8 cellular contexts compared by ENCODE assay signal in genomic region chr6:27866370-27867050, GRCh38. TPM values are rescaled to one million over a fixed set of nuclear protein-coding genes. Genes with fewer than 3 reads are reported as not detected.
DNase-seq lines count a peak whose midpoint lies in the region; ATAC-seq and TF ChIP-seq lines count a peak whose summit lies in the region.

No MANE protein-coding gene starts in this region.

- H3K27me3 ChIP-seq in ovary = no peaks in the 10 kb centered on the region

- H3K36me3 ChIP-seq in ovary = no peaks in the 10 kb centered on the region

- WGBS in ovary, 3 donors = 2 to 4% (median 3%) methylated on average over 27 of the region's 27 CpGs

- peaks cover 14% of the 10 kb centered on the region for H3K4me1 ChIP-seq in ovary (ENCODE audit: insufficient read depth)

- H3K4me3 ChIP-seq in fibroblast of villous mesenchyme (ENCODE audit: low read depth, low read length) (peak overlapping the region; percentile 79), ovary (peak overlapping the region; percentile 63)

- no peaks in the 10 kb centered on the region for H3K27me3 Mint-ChIP-seq in activated T-cell treated with anti-CD3 and anti-CD28 coated beads, Interleukin-2, amount 50 U/mL, for 72 hours (ENCODE audit: low read depth)

- H3K27ac ChIP-seq in ovary = no peak overlapping the region

- DNase-seq in Daoy (ENCODE audit: low read depth) = peak; percentile 66
- peak; percentile 95 for DNase-seq in NCI-H82 (lab: John Stamatoyannopoulos, UW)
- DNase-seq in activated T-cell treated with anti-CD3 and anti-CD28 coated beads, Interleukin-2, amount 50 U/mL, for 72 hours = peak; percentile 83 to 85
- DNase-seq in fibroblast of villous mesenchyme (ENCODE audit: low read depth) = peak; percentile 77
- DNase-seq in ovary = no peak
- no peak for DNase-seq in GM19238 (ENCODE audit: insufficient read length, low spot score)
- no peak for DNase-seq in inferior parietal cortex (ENCODE audit: extremely low spot score)

- peak overlapping the region; percentile 99 for H3K27ac Mint-ChIP-seq in activated T-cell treated with anti-CD3 and anti-CD28 coated beads, Interleukin-2, amount 50 U/mL, for 72 hours

- TF ChIP-seq EP300 in ovary (IDR thresholded peaks at IDR 0.05) = no peak

- H3K36me3 Mint-ChIP-seq in activated T-cell treated with anti-CD3 and anti-CD28 coated beads, Interleukin-2, amount 50 U/mL, for 72 hours (ENCODE audit: insufficient read depth in 2 of 2) = peaks cover 0 to 6% of the 10 kb centered on the region in 2 donors

- TF ChIP-seq CTCF in fibroblast of villous mesenchyme (IDR thresholded peaks at IDR 0.05; ENCODE audit: insufficient read depth, low read depth, low read length) = no peak
- no peak for TF ChIP-seq CTCF in ovary (IDR thresholded peaks at IDR 0.05)

- no peaks in the 10 kb centered on the region for H3K9me3 Mint-ChIP-seq in activated T-cell treated with anti-CD3 and anti-CD28 coated beads, Interleukin-2, amount 50 U/mL, for 72 hours

- H3K4me1 Mint-ChIP-seq in activated T-cell treated with anti-CD3 and anti-CD28 coated beads, Interleukin-2, amount 50 U/mL, for 72 hours (ENCODE audit: low read depth) = peaks cover 79% of the 10 kb centered on the region

- H3K9me3 ChIP-seq in ovary = no peaks in the 10 kb centered on the region

- peak overlapping the region; percentile 85 to 99 for H3K4me3 Mint-ChIP-seq in activated T-cell treated with anti-CD3 and anti-CD28 coated beads, Interleukin-2, amount 50 U/mL, for 72 hours

- intact Hi-C loops in ovary (cut with DNase I) = no loop called here

- TF ChIP-seq POLR2A in ovary (IDR thresholded peaks at IDR 0.05) = no peak

- peak; percentile 1 for ATAC-seq in HG02678 (IDR thresholded peaks at IDR 0.05; ENCODE audit: unreplicated experiment)
- ATAC-seq in activated T-cell treated with anti-CD3 and anti-CD28 coated beads, Interleukin-2, amount 50 U/mL, for 72 hours (replicated peaks in 1 of 2) = peak; percentile 25 to 48

RNA-seq across cellular contexts. Expression of gene OR2B2, which starts 45.7 kb away (rescaled TPM):
- not detected in 2 replicates for total RNA-seq in Daoy (2014; rRNA removed; shearing (Covaris generic))
- total RNA-seq in activated T-cell treated with anti-CD3 and anti-CD28 coated beads, Interleukin-2, amount 50 U/mL, for 72 hours = not detected
- total RNA-seq in fibroblast of villous mesenchyme = not detected in 2 replicates
- total RNA-seq in ovary = not detected
- polyA plus RNA-seq in ovary = not detected

Comparison
In these comparisons a context has a peak if more than half of its experiments do, and no peak if none do; other contexts are left out.
1. DNase-seq: peak in Daoy (single experiment), NCI-H82 (single experiment), activated T-cell treated with anti-CD3 and anti-CD28 coated beads, Interleukin-2, amount 50 U/mL, for 72 hours (2 of 2) and fibroblast of villous mesenchyme (single experiment); none in ovary (0 of 5), GM19238 (single experiment) and inferior parietal cortex (single experiment).